Comparison of ENCODE assay signal across 8 cellular contexts in genomic region chr22:31082606-31083376, GRCh38. TPM values are rescaled to one million over a fixed set of nuclear protein-coding genes. Genes with fewer than 3 reads are reported as not detected.
DNase-seq lines count a peak whose midpoint lies in the region; ATAC-seq, FAIRE-seq and TF ChIP-seq lines count a peak whose summit lies in the region.

No MANE protein-coding gene starts in this region.

- DNase-seq in 8988T = peak; percentile 86
- peak; percentile 11 for DNase-seq in GM12892 (ENCODE audit: insufficient read length)
- DNase-seq in SK-MEL-5 (ENCODE audit: low read depth, low spot score) = peak; percentile 81
- peak; percentile 70 to 85 (median 76) for DNase-seq in K562 (ENCODE audit: extremely low read depth in 1 of 4, low spot score in 3 of 4)
- DNase-seq in kidney = peak; percentile 87
- DNase-seq in stimulated activated CD4-positive, alpha-beta T cell treated with anti-CD3 and anti-CD28 coated beads, Interleukin-4, amount 100 ng/mL, for 4 hours = peak; percentile 57 to 70
- no peak for DNase-seq in NK-92 (lab: John Stamatoyannopoulos, UW; ENCODE audit: unreplicated experiment)

- H3K27ac ChIP-seq in K562 (ENCODE audit: extremely low read depth, low read depth, low read length) = no peak overlapping the region
- peak overlapping the region; percentile 94 to 97 for H3K27ac ChIP-seq in kidney (ENCODE audit: low read depth in 2 of 2, low read length in 2 of 2)

- peaks cover 22% of the 10 kb centered on the region for H3K79me2 ChIP-seq in K562 (ENCODE audit: control insufficient read depth, insufficient read depth, low read length)

- no peak for TF ChIP-seq EP300 in K562 (IDR thresholded peaks at IDR 0.05; ENCODE audit: low read length)

- no peak for FAIRE-seq in GM12892 (lab: Jason Lieb, UNC)
- peak; percentile 60 for FAIRE-seq in K562 (lab: Jason Lieb, UNC)
- no peak for FAIRE-seq in kidney (lab: Jason Lieb, UNC)

- peak; percentile 62 for ATAC-seq in K562
- no peak for ATAC-seq in HG03460 (IDR thresholded peaks at IDR 0.05; ENCODE audit: unreplicated experiment)

- TF ChIP-seq CTCF in K562 (IDR thresholded peaks at IDR 0.05 in 2 of 3, conservative IDR thresholded peaks at IDR 0.05 in 1 of 3; ENCODE audit: insufficient read depth in 2 of 3, low read depth in 1 of 3, low read length in 3 of 3) (peak; percentile 58 to 66 (median 64); a peak in 5 of 6 replicates), kidney (IDR thresholded peaks at IDR 0.05; ENCODE audit: borderline replicate concordance, extremely low read depth, insufficient read depth) (peak; percentile 27)

- peaks cover 2% of the 10 kb centered on the region; the same call in 2 of the 3 replicates for H3K36me3 ChIP-seq in K562 (ENCODE audit: control insufficient read depth, insufficient read depth, low read length)
- H3K36me3 ChIP-seq in kidney (ENCODE audit: control insufficient read depth in 1 of 2, insufficient read depth in 2 of 2, low read length in 2 of 2) = peaks cover 0 to 16% of the 10 kb centered on the region in 2 donors

- H3K27me3 ChIP-seq in K562 (ENCODE audit: control insufficient read depth in 2 of 2, insufficient read depth in 2 of 2, low read length in 2 of 2) = no peaks in the 10 kb centered on the region

- peak; percentile 29 to 52; a peak in 3 of 4 replicates for TF ChIP-seq RAD21 in K562 (CRISPR knock-in tag; conservative IDR thresholded peaks at IDR 0.05 in 1 of 2, IDR thresholded peaks at IDR 0.05 in 1 of 2)

- peaks cover 5% of the 10 kb centered on the region for H3K9me1 ChIP-seq in K562 (ENCODE audit: control insufficient read depth, insufficient read depth, low read length)

- peaks cover 36 to 62% of the 10 kb centered on the region in 2 experiments for H3K4me1 ChIP-seq in K562 (replicated peaks in 1 of 2; ENCODE audit: control insufficient read depth in 2 of 2, insufficient read depth in 2 of 2, low read length in 2 of 2)
- H3K4me1 ChIP-seq in kidney (ENCODE audit: control insufficient read depth in 1 of 2, insufficient read depth in 1 of 2, low read depth in 1 of 2, low read length in 2 of 2) = peaks cover 31 to 53% of the 10 kb centered on the region in 2 donors

- H3K4me2 ChIP-seq in K562 (ENCODE audit: insufficient read depth, low read length) = peak overlapping the region; percentile 93

- H3K9me3 ChIP-seq in K562 (replicated peaks; ENCODE audit: control insufficient read depth, insufficient read depth, low read depth, low read length) (no peaks in the 10 kb centered on the region), kidney (ENCODE audit: control insufficient read depth in 1 of 2, low read length in 2 of 2) (no peaks in the 10 kb centered on the region)

- H2AFZ ChIP-seq in K562 (ENCODE audit: low read depth, low read length) = no peak overlapping the region

- intact Hi-C loops in K562 (cut with micrococcal nuclease) (no loop called here), kidney (cut with DNase I) (no loop called here)

- TF ChIP-seq POLR2A in GM12892 (IDR thresholded peaks at IDR 0.05; ENCODE audit: low read depth, low read length) (no peak), K562 (conservative IDR thresholded peaks at IDR 0.05) (no peak)

- H3K9ac ChIP-seq in K562 (ENCODE audit: insufficient read depth in 1 of 2, low read depth in 2 of 2, low read length in 2 of 2) = peak overlapping the region in 1 of 2 experiments; percentile 92; a peak in 2 of 4 replicates
- H3K9ac ChIP-seq in kidney (ENCODE audit: low read length in 2 of 2) = peak overlapping the region; percentile 58 to 84

- POLR2A ChIA-PET in K562 (lab: Yijun Ruan, JAX) = interaction anchor here (0.6 to 2.9 kb wide), 12 partner anchors 13 to 146 kb away, joined by 3 to 18 read pairs (median 4); partner anchors contain the start of genes MORC2 and TUG1

- BruUV-seq in K562 (replicated peaks; lab: Mats Ljungman, UMichigan) = no TSS peak

- in situ Hi-C loops in SK-MEL-5 (cut with HindIII; ENCODE audit: low pct_unique_long_range_greater_than_20kb, low sequenced_read_pairs) = no loop called here
- in situ Hi-C loops in K562 (cut with MboI) = loop anchor here (10.0 kb wide), 1 partner anchor 318 kb away; no protein-coding TSS in a partner anchor

- CTCF ChIA-PET in K562 (lab: Yijun Ruan, JAX; ENCODE audit: low intra/inter-chr PET ratio) = interaction anchor here (0.8 to 1.2 kb wide), 3 partner anchors 134 to 319 kb away, joined by 3 to 5 read pairs (median 3); no protein-coding TSS in a partner anchor

- no peak overlapping the region for H3K4me3 ChIP-seq in K562
- H3K4me3 ChIP-seq in kidney (ENCODE audit: low read length in 2 of 2) = peak overlapping the region; percentile 84 to 88

- WGBS in K562 (ENCODE audit: insufficient coverage, low coverage, missing lambda C conversion rate) = 77% methylated on average over 9 of the region's 11 CpGs

- no peaks in the 10 kb centered on the region for H4K20me1 ChIP-seq in K562 (replicated peaks; ENCODE audit: control insufficient read depth, insufficient read depth, low read length)

RNA-seq across cellular contexts. Expression of gene SMTN, which starts 1.7 kb away (rescaled TPM):
- polyA plus RNA-seq in GM12892 (2012; ENCODE audit: missing spikeins) = 4.5 TPM
- 10.1 and 11.4 TPM in 2 replicates for total RNA-seq in SK-MEL-5 (2014; rRNA removed; shearing (Covaris generic))
- polyA plus RNA-seq in SK-MEL-5 (2015; cell fraction: cytosol; rRNA removed) = 31.2 and 31.3 TPM in 2 replicates
- 91.6 and 101 TPM in 2 replicates for polyA plus RNA-seq in SK-MEL-5 (2015; cell fraction: nucleus; rRNA removed)
- 49.3 and 111 TPM in 2 replicates for total RNA-seq in K562 (2011; cell fraction: chromatin; rRNA removed; ENCODE audit: low replicate concordance)
- total RNA-seq in K562 (2011; cell fraction: nucleolus; rRNA removed) = 49.2 and 65.0 TPM in 2 replicates
- 48.8 and 58.2 TPM in 2 replicates for total RNA-seq in K562 (2011; cell fraction: nucleoplasm; rRNA removed)
- 17.8 and 22.3 TPM in 2 replicates for total RNA-seq in K562 (2014; rRNA removed)
- total RNA-seq in K562 (2014; rRNA removed; fragmentation: Illumina TruSeq; extraction: Trizol) = 8.8 and 11.1 TPM in 2 replicates
- 16.0 and 16.1 TPM in 2 replicates for total RNA-seq in K562 (2015; rRNA removed; fragmentation: Illumina TruSeq; extraction: Trizol)
- total RNA-seq in K562 (2021) = 39.9 and 41.1 TPM in 2 replicates
- polyA plus RNA-seq in K562 (2011; rRNA removed) = 7.7 and 13.7 TPM in 2 replicates
- polyA plus RNA-seq in K562 (2011; cell fraction: cytosol; rRNA removed) = 9.0 and 10.3 TPM in 2 replicates
- polyA plus RNA-seq in K562 (2011; cell fraction: nucleus; rRNA removed) = 70.1 and 84.9 TPM in 2 replicates
- 22.9 and 23.5 TPM in 2 replicates for polyA plus RNA-seq in K562 (2012)
- polyA plus RNA-seq in K562 (2014; fragmentation: Illumina TruSeq; extraction: Trizol) = 17.6 and 28.4 TPM in 2 replicates
- polyA plus RNA-seq in K562 (2014; fragmentation: Nextera tagmentation; extraction: Ambion mirVana) = 1 to 10 TPM; 2.5 to 3.4 TPM
- polyA plus RNA-seq in K562 (2014; rRNA removed) = 20.6 and 25.5 TPM in 2 replicates
- polyA minus RNA-seq in K562 (2011; rRNA and poly(A)+ RNA removed) = 4.6 and 7.0 TPM in 2 replicates
- polyA minus RNA-seq in K562 (2011; cell fraction: cytosol; rRNA and poly(A)+ RNA removed) = 8.3 and 14.4 TPM in 2 replicates
- polyA minus RNA-seq in K562 (2011; cell fraction: nucleus; rRNA and poly(A)+ RNA removed) = 24.6 and 28.2 TPM in 2 replicates
- total RNA-seq in kidney = 67.7 TPM
- polyA plus RNA-seq in kidney (ENCODE audit: insufficient read depth, low read depth, low replicate concordance) = 64.4 TPM

RNA-seq across cellular contexts. Expression of gene SELENOM, which starts 24.6 kb away (rescaled TPM):
- polyA plus RNA-seq in GM12892 (2012; ENCODE audit: missing spikeins) = 4.0 TPM
- total RNA-seq in SK-MEL-5 (2014; rRNA removed; shearing (Covaris generic)) = 2.0 and 3.0 TPM in 2 replicates
- polyA plus RNA-seq in SK-MEL-5 (2015; cell fraction: cytosol; rRNA removed) = 1.1 and 5.7 TPM in 2 replicates
- not detected in 2 replicates for polyA plus RNA-seq in SK-MEL-5 (2015; cell fraction: nucleus; rRNA removed)
- total RNA-seq in K562 (2011; cell fraction: chromatin; rRNA removed; ENCODE audit: low replicate concordance) = 7.3 and 13.3 TPM in 2 replicates
- total RNA-seq in K562 (2011; cell fraction: nucleolus; rRNA removed) = 15.5 and 16.3 TPM in 2 replicates
- 10.6 and 15.3 TPM in 2 replicates for total RNA-seq in K562 (2011; cell fraction: nucleoplasm; rRNA removed)
- total RNA-seq in K562 (2014; rRNA removed) (6.9 and 10.8 TPM in 2 replicates), K562 (2014; rRNA removed; fragmentation: Illumina TruSeq; extraction: Trizol) (1.2 and 1.8 TPM in 2 replicates), K562 (2015; rRNA removed; fragmentation: Illumina TruSeq; extraction: Trizol) (3.7 and 4.1 TPM in 2 replicates), K562 (2021) (8.5 and 10.9 TPM in 2 replicates), kidney (154 TPM)
- polyA plus RNA-seq in K562 (2011; rRNA removed) (4.2 and 7.1 TPM in 2 replicates), K562 (2014; fragmentation: Illumina TruSeq; extraction: Trizol) (2.8 and 5.8 TPM in 2 replicates), K562 (2014; fragmentation: Nextera tagmentation; extraction: Ambion mirVana) (1 to 10 TPM; 1.2 to 2.9 TPM), K562 (2014; rRNA removed) (10.0 and 10.6 TPM in 2 replicates), kidney (ENCODE audit: insufficient read depth, low read depth, low replicate concordance) (291 TPM)
- 19.5 and 31.1 TPM in 2 replicates for polyA plus RNA-seq in K562 (2011; cell fraction: cytosol; rRNA removed)
- polyA plus RNA-seq in K562 (2011; cell fraction: nucleus; rRNA removed) = 11.9 and 13.4 TPM in 2 replicates
- 6.7 and 19.8 TPM in 2 replicates for polyA plus RNA-seq in K562 (2012)
- polyA minus RNA-seq in K562 (2011; rRNA and poly(A)+ RNA removed) = 1.7 and 2.3 TPM in 2 replicates
- polyA minus RNA-seq in K562 (2011; cell fraction: cytosol; rRNA and poly(A)+ RNA removed) = 5.2 TPM in 1 of 2 replicates, not detected in the other
- polyA minus RNA-seq in K562 (2011; cell fraction: nucleus; rRNA and poly(A)+ RNA removed) = 5.5 and 9.0 TPM in 2 replicates

RNA-seq across cellular contexts. Expression of gene INPP5J, which starts 40.0 kb away (rescaled TPM):
- polyA plus RNA-seq in GM12892 (2012; ENCODE audit: missing spikeins) = not detected
- 0.19 and 0.26 TPM in 2 replicates for total RNA-seq in SK-MEL-5 (2014; rRNA removed; shearing (Covaris generic))
- polyA plus RNA-seq in SK-MEL-5 (2015; cell fraction: cytosol; rRNA removed) = 0.33 and 0.36 TPM in 2 replicates
- 1.1 and 2.6 TPM in 2 replicates for polyA plus RNA-seq in SK-MEL-5 (2015; cell fraction: nucleus; rRNA removed)
- 1.5 and 3.2 TPM in 2 replicates for total RNA-seq in K562 (2011; cell fraction: chromatin; rRNA removed; ENCODE audit: low replicate concordance)
- 1.2 and 3.2 TPM in 2 replicates for total RNA-seq in K562 (2011; cell fraction: nucleolus; rRNA removed)
- 2.4 and 2.7 TPM in 2 replicates for total RNA-seq in K562 (2011; cell fraction: nucleoplasm; rRNA removed)
- total RNA-seq in K562 (2014; rRNA removed) (5.9 and 6.4 TPM in 2 replicates), K562 (2014; rRNA removed; fragmentation: Illumina TruSeq; extraction: Trizol) (1.9 and 2.7 TPM in 2 replicates), K562 (2015; rRNA removed; fragmentation: Illumina TruSeq; extraction: Trizol) (5.8 and 6.7 TPM in 2 replicates), K562 (2021) (6.3 and 7.0 TPM in 2 replicates), kidney (6.2 TPM)
- polyA plus RNA-seq in K562 (2011; rRNA removed) (1.6 and 21.8 TPM in 2 replicates), K562 (2014; fragmentation: Illumina TruSeq; extraction: Trizol) (4.8 and 5.4 TPM in 2 replicates), K562 (2014; fragmentation: Nextera tagmentation; extraction: Ambion mirVana) (under 1 TPM; 0.10 to 0.78 TPM), K562 (2014; rRNA removed) (5.4 and 6.0 TPM in 2 replicates), kidney (ENCODE audit: insufficient read depth, low read depth, low replicate concordance) (44.7 TPM)
- 4.8 and 29.8 TPM in 2 replicates for polyA plus RNA-seq in K562 (2011; cell fraction: cytosol; rRNA removed)
- 4.7 and 21.8 TPM in 2 replicates for polyA plus RNA-seq in K562 (2011; cell fraction: nucleus; rRNA removed)
- polyA plus RNA-seq in K562 (2012) = 6.0 and 10.4 TPM in 2 replicates
- polyA minus RNA-seq in K562 (2011; rRNA and poly(A)+ RNA removed) = 1.2 and 7.5 TPM in 2 replicates
- 1.4 and 21.9 TPM in 2 replicates for polyA minus RNA-seq in K562 (2011; cell fraction: cytosol; rRNA and poly(A)+ RNA removed)
- 0.81 and 6.4 TPM in 2 replicates for polyA minus RNA-seq in K562 (2011; cell fraction: nucleus; rRNA and poly(A)+ RNA removed)

RNA-seq across cellular contexts. Expression of gene PLA2G3, which starts 57.5 kb away (rescaled TPM):
- not detected for polyA plus RNA-seq in GM12892 (2012; ENCODE audit: missing spikeins)
- total RNA-seq in SK-MEL-5 (2014; rRNA removed; shearing (Covaris generic)) = 0.03 TPM in 1 of 2 replicates, not detected in the other
- polyA plus RNA-seq in SK-MEL-5 (2015; cell fraction: cytosol; rRNA removed) = not detected in 2 replicates
- polyA plus RNA-seq in SK-MEL-5 (2015; cell fraction: nucleus; rRNA removed) = not detected in 2 replicates
- total RNA-seq in K562 (2011; cell fraction: chromatin; rRNA removed; ENCODE audit: low replicate concordance) = 1.2 and 3.3 TPM in 2 replicates
- 3.2 and 3.5 TPM in 2 replicates for total RNA-seq in K562 (2011; cell fraction: nucleolus; rRNA removed)
- 1.9 TPM in 2 replicates for total RNA-seq in K562 (2011; cell fraction: nucleoplasm; rRNA removed)
- total RNA-seq in K562 (2014; rRNA removed) (0.53 and 0.68 TPM in 2 replicates), K562 (2014; rRNA removed; fragmentation: Illumina TruSeq; extraction: Trizol) (0.22 and 0.36 TPM in 2 replicates), K562 (2015; rRNA removed; fragmentation: Illumina TruSeq; extraction: Trizol) (0.76 and 1.1 TPM in 2 replicates), K562 (2021) (0.64 and 0.98 TPM in 2 replicates), kidney (not detected)
- polyA plus RNA-seq in K562 (2011; rRNA removed) (1.4 and 5.4 TPM in 2 replicates), K562 (2014; fragmentation: Illumina TruSeq; extraction: Trizol) (0.48 and 0.78 TPM in 2 replicates), K562 (2014; fragmentation: Nextera tagmentation; extraction: Ambion mirVana) (under 1 TPM; 0.18 to 0.20 TPM), K562 (2014; rRNA removed) (0.77 and 1.2 TPM in 2 replicates), kidney (ENCODE audit: insufficient read depth, low read depth, low replicate concordance) (1.2 TPM)
- polyA plus RNA-seq in K562 (2011; cell fraction: cytosol; rRNA removed) = 1.7 and 4.2 TPM in 2 replicates
- 5.9 and 19.6 TPM in 2 replicates for polyA plus RNA-seq in K562 (2011; cell fraction: nucleus; rRNA removed)
- 0.57 and 1.5 TPM in 2 replicates for polyA plus RNA-seq in K562 (2012)
- 0.53 and 1.6 TPM in 2 replicates for polyA minus RNA-seq in K562 (2011; rRNA and poly(A)+ RNA removed)
- polyA minus RNA-seq in K562 (2011; cell fraction: cytosol; rRNA and poly(A)+ RNA removed) = 0.86 and 3.0 TPM in 2 replicates
- 1.1 and 4.9 TPM in 2 replicates for polyA minus RNA-seq in K562 (2011; cell fraction: nucleus; rRNA and poly(A)+ RNA removed)
